8 cellular contexts compared by ENCODE assay signal in the genomic region with DNA sequence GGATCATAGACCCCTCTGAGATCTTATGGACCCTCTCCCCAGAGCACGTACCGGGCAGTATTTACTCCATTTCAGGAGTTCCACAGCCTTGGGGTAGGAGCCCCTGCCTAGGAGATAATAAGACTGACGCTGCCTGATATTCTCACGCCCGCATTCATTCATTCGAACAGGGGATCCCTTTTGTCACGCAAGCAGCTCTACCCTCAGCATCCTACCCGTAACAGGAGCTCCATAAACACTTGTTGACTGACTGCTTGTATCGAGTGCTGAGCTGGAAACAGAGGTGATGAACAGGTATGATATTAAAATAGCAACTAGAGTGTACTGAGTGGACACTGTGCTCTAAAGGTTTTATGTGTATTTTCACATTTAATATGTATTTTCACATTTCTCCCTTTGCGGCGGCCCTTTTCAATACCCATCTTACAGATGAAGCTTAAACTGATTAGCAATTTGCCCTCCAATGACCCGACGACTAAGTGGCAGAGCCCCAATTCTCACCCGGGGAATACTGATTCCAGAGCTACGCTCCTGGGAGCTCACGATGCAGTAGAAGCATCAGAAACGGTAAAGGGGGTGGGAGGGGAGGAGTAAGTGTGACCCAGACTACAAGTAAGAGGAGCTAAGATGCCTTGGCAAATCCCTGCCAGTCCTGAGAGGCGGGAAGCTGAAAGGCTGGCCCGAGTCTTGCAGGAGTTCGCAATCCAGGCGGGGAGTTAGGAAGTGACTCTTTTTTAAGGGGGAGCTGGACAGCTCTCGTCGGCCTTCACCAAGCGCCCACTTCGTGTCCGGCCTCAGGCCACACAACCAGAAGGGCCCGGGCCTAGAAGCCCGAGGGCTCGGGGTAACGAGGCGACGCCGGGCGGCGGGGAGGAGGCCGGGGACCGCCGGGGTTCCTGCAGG. TPM values are rescaled to one million over a fixed set of nuclear protein-coding genes. Genes with fewer than 3 reads are reported as not detected.
DNase-seq lines count a peak whose midpoint lies in the region; ATAC-seq and TF ChIP-seq lines count a peak whose summit lies in the region.

No MANE protein-coding gene starts in this region.

- no peaks in the 10 kb centered on the region for H3K9me3 Mint-ChIP-seq in stimulated activated effector memory CD8-positive, alpha-beta T cell treated with anti-CD3 and anti-CD28 coated beads, Interleukin-12 subunit alpha, Interleukin-12 subunit beta, amount 100 ng/mL, for 72 hours

- POLR2A ChIA-PET in HEK293 (lab: Yijun Ruan, JAX) = interaction anchor here (0.8 to 1.1 kb wide), 2 partner anchors 61 to 158 kb away, joined by 3 to 5 read pairs; partner anchors contain the start of gene NKX3-2

- H3K27ac Mint-ChIP-seq in stimulated activated effector memory CD8-positive, alpha-beta T cell treated with anti-CD3 and anti-CD28 coated beads, Interleukin-12 subunit alpha, Interleukin-12 subunit beta, amount 100 ng/mL, for 72 hours = peak overlapping the region; percentile 100

- H3K4me1 ChIP-seq in HEK293 (ENCODE audit: control insufficient read depth, insufficient read depth, low read length) = no peaks in the 10 kb centered on the region
- H3K4me1 ChIP-seq in lower lobe of right lung = peaks cover 22% of the 10 kb centered on the region

- H3K9me3 ChIP-seq in HEK293 (ENCODE audit: control insufficient read depth, insufficient read depth, low read depth, low read length) (no peaks in the 10 kb centered on the region), MG63 (no peaks in the 10 kb centered on the region), lower lobe of right lung (no peaks in the 10 kb centered on the region)

- peak; percentile 61 to 62 for ATAC-seq in lower lobe of right lung
- ATAC-seq in stimulated activated effector memory CD8-positive, alpha-beta T cell treated with anti-CD3 and anti-CD28 coated beads, Interleukin-12 subunit alpha, Interleukin-12 subunit beta, amount 100 ng/mL, for 72 hours = no peak

- TF ChIP-seq CTCF in HEK293 (tag by site-specific recombination; IDR thresholded peaks at IDR 0.05) (no peak), VCaP (conservative IDR thresholded peaks at IDR 0.05) (no peak), lower lobe of right lung (IDR thresholded peaks at IDR 0.05) (no peak)

- peak overlapping the region; percentile 77 for H3K4me3 ChIP-seq in HEK293 (ENCODE audit: low read depth, low read length)
- H3K4me3 ChIP-seq in MG63 = peak overlapping the region; percentile 78
- H3K4me3 ChIP-seq in lower lobe of right lung = peak overlapping the region; percentile 84

- peaks cover 8% of the 10 kb centered on the region for H3K36me3 Mint-ChIP-seq in stimulated activated effector memory CD8-positive, alpha-beta T cell treated with anti-CD3 and anti-CD28 coated beads, Interleukin-12 subunit alpha, Interleukin-12 subunit beta, amount 100 ng/mL, for 72 hours

- CTCF ChIA-PET in HEK293 (lab: Yijun Ruan, JAX) = interaction anchor here (0.6 to 0.7 kb wide), 2 partner anchors 52 to 235 kb away, joined by 3 to 4 read pairs; no protein-coding TSS in a partner anchor

- H3K27me3 ChIP-seq in MG63 (no peaks in the 10 kb centered on the region), lower lobe of right lung (ENCODE audit: low read depth) (peaks cover 3% of the 10 kb centered on the region)

- peak overlapping the region; percentile 82 for H3K4me3 Mint-ChIP-seq in stimulated activated effector memory CD8-positive, alpha-beta T cell treated with anti-CD3 and anti-CD28 coated beads, Interleukin-12 subunit alpha, Interleukin-12 subunit beta, amount 100 ng/mL, for 72 hours

- H3K4me1 Mint-ChIP-seq in stimulated activated effector memory CD8-positive, alpha-beta T cell treated with anti-CD3 and anti-CD28 coated beads, Interleukin-12 subunit alpha, Interleukin-12 subunit beta, amount 100 ng/mL, for 72 hours = peaks cover 23% of the 10 kb centered on the region

- DNase-seq in SHP77 (lab: John Stamatoyannopoulos, UW) = peak; percentile 0 to 2
- no peak for DNase-seq in SHP77 treated with DMSO at 0.1 percent for 48 hours (lab: John Stamatoyannopoulos, UW)
- peak; percentile 54 for DNase-seq in MG63
- DNase-seq in effector CD4-positive, alpha-beta T cell = peak; percentile 6
- DNase-seq in lower lobe of right lung = no peak
- DNase-seq in stimulated activated effector memory CD8-positive, alpha-beta T cell treated with anti-CD3 and anti-CD28 coated beads, Interleukin-12 subunit alpha, Interleukin-12 subunit beta, amount 100 ng/mL, for 72 hours (ENCODE audit: low spot score in 2 of 2) = peak in 1 of 2 donors; percentile 69

- H3K27ac ChIP-seq in HEK293 (ENCODE audit: extremely low read depth, low read depth, low read length) (peak overlapping the region; percentile 95), VCaP (peak overlapping the region; percentile 95), lower lobe of right lung (peak overlapping the region; percentile 91)

- intact Hi-C loops in lower lobe of right lung (cut with DNase I) = no loop called here

- H3K36me3 ChIP-seq in HEK293 (ENCODE audit: control insufficient read depth in 2 of 2, insufficient read depth in 1 of 2, low read length in 2 of 2) (no peaks in the 10 kb centered on the region), MG63 (no peaks in the 10 kb centered on the region; the same call in 1 of the 2 replicates), lower lobe of right lung (peaks cover 7% of the 10 kb centered on the region)

TF ChIP-seq in HEK293, 187 proteins besides CTCF, POLR2A, EP300 and RAD21 (continues in another document):
- no peak for TF ChIP-seq GFI1B (tag by site-specific recombination; IDR thresholded peaks at IDR 0.05)
- TF ChIP-seq ZNF792 (tag by site-specific recombination; IDR thresholded peaks at IDR 0.05) = no peak
- TF ChIP-seq, protein P1, sequence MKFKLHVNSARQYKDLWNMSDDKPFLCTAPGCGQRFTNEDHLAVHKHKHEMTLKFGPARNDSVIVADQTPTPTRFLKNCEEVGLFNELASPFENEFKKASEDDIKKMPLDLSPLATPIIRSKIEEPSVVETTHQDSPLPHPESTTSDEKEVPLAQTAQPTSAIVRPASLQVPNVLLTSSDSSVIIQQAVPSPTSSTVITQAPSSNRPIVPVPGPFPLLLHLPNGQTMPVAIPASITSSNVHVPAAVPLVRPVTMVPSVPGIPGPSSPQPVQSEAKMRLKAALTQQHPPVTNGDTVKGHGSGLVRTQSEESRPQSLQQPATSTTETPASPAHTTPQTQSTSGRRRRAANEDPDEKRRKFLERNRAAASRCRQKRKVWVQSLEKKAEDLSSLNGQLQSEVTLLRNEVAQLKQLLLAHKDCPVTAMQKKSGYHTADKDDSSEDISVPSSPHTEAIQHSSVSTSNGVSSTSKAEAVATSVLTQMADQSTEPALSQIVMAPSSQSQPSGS (tag by site-specific recombination; IDR thresholded peaks at IDR 0.05; ENCODE audit: low read depth) = no peak
- TF ChIP-seq ZBTB44 (tag by site-specific recombination; IDR thresholded peaks at IDR 0.05) = no peak
- TF ChIP-seq, protein P2, sequence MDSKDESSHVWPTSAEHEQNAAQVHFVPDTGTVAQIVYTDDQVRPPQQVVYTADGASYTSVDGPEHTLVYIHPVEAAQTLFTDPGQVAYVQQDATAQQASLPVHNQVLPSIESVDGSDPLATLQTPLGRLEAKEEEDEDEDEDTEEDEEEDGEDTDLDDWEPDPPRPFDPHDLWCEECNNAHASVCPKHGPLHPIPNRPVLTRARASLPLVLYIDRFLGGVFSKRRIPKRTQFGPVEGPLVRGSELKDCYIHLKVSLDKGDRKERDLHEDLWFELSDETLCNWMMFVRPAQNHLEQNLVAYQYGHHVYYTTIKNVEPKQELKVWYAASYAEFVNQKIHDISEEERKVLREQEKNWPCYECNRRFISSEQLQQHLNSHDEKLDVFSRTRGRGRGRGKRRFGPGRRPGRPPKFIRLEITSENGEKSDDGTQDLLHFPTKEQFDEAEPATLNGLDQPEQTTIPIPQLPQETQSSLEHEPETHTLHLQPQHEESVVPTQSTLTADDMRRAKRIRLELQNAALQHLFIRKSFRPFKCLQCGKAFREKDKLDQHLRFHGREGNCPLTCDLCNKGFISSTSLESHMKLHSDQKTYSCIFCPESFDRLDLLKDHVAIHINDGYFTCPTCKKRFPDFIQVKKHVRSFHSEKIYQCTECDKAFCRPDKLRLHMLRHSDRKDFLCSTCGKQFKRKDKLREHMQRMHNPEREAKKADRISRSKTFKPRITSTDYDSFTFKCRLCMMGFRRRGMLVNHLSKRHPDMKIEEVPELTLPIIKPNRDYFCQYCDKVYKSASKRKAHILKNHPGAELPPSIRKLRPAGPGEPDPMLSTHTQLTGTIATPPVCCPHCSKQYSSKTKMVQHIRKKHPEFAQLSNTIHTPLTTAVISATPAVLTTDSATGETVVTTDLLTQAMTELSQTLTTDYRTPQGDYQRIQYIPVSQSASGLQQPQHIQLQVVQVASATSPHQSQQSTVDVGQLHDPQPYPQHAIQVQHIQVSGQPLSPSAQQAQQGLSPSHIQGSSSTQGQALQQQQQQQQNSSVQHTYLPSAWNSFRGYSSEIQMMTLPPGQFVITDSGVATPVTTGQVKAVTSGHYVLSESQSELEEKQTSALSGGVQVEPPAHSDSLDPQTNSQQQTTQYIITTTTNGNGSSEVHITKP (tag by site-specific recombination; IDR thresholded peaks at IDR 0.05) = peak; percentile 46
- TF ChIP-seq ZNF768 (tag by site-specific recombination; IDR thresholded peaks at IDR 0.05) = no peak
- TF ChIP-seq ZNF654 (tag by site-specific recombination; IDR thresholded peaks at IDR 0.05; ENCODE audit: low read depth) = no peak

RNA-seq across cellular contexts. Expression of gene RAB28, which starts 0.7 kb away (rescaled TPM):
- 9.5 and 22.3 TPM in 2 replicates for total RNA-seq in MG63 (2014; rRNA removed; shearing (Covaris generic); ENCODE audit: low replicate concordance)
- 18.8 TPM for total RNA-seq in lower lobe of right lung

Comparison
In these comparisons a context has a peak if more than half of its experiments do, and no peak if none do; other contexts are left out.
1. DNase-seq: peak in SHP77 (2 of 2), MG63 (single experiment) and effector CD4-positive, alpha-beta T cell (single experiment); none in SHP77 treated with DMSO at 0.1 percent for 48 hours (single experiment) and lower lobe of right lung (single experiment).
2. Peak in every context shown above with its lines, with median percentiles within 50 percentile points of each other: H3K27ac ChIP-seq and H3K4me3 ChIP-seq.